In genomic region chr11:128342511-128343133, GRCh38 we compare ENCODE assay signal across 8 cellular contexts.
DNase-seq lines count a peak whose midpoint lies in the region; ATAC-seq and TF ChIP-seq lines count a peak whose summit lies in the region.

No MANE protein-coding gene starts in this region.

- WGBS in hepatocyte (ENCODE audit: low lambda C conversion rate, missing lambda C conversion rate): 62% methylated on average over 7 of the region's 7 CpGs

- H3K36me3 ChIP-seq in hepatocyte (replicated peaks; ENCODE audit: insufficient read depth, low read depth): no peaks in the 10 kb centered on the region

- H3K9me3 Mint-ChIP-seq in activated T-cell treated with anti-CD3 and anti-CD28 coated beads, Interleukin-2, amount 50 U/mL, for 24 hours: peaks cover 15% of the 10 kb centered on the region
- H3K9me3 Mint-ChIP-seq in endothelial cell (ENCODE audit: unreplicated experiment): no peaks in the 10 kb centered on the region

- no peaks in the 10 kb centered on the region for H3K27me3 Mint-ChIP-seq in activated T-cell treated with anti-CD3 and anti-CD28 coated beads, Interleukin-2, amount 50 U/mL, for 24 hours
- peaks cover under 1% of the 10 kb centered on the region for H3K27me3 Mint-ChIP-seq in endothelial cell (ENCODE audit: unreplicated experiment)

- H3K4me1 Mint-ChIP-seq in activated T-cell treated with anti-CD3 and anti-CD28 coated beads, Interleukin-2, amount 50 U/mL, for 24 hours (ENCODE audit: low read depth): peaks cover 94% of the 10 kb centered on the region
- peaks cover 21% of the 10 kb centered on the region for H3K4me1 Mint-ChIP-seq in endothelial cell (ENCODE audit: unreplicated experiment)

- TF ChIP-seq CTCF in hepatocyte (IDR thresholded peaks at IDR 0.05; ENCODE audit: poor library complexity) (no peak), endothelial cell (IDR thresholded peaks at IDR 0.05; ENCODE audit: unreplicated experiment) (no peak)

- no peaks in the 10 kb centered on the region for H4K20me1 ChIP-seq in hepatocyte (ENCODE audit: insufficient read depth, poor library complexity, severe bottlenecking)

- peaks cover 4% of the 10 kb centered on the region for H3K4me1 ChIP-seq in hepatocyte (ENCODE audit: insufficient read depth)

- H3K4me3 ChIP-seq in hepatocyte: no peak overlapping the region

- ATAC-seq in GM18520 (IDR thresholded peaks at IDR 0.05; ENCODE audit: unreplicated experiment): peak; percentile 85
- peak; percentile 88 for ATAC-seq in HG02943 (IDR thresholded peaks at IDR 0.05; ENCODE audit: low read depth, unreplicated experiment)

- peak overlapping the region; percentile 90 for H3K27ac Mint-ChIP-seq in activated T-cell treated with anti-CD3 and anti-CD28 coated beads, Interleukin-2, amount 50 U/mL, for 24 hours
- H3K27ac Mint-ChIP-seq in endothelial cell (ENCODE audit: unreplicated experiment): no peak overlapping the region

- H3K9me3 ChIP-seq in hepatocyte (ENCODE audit: low read depth): no peaks in the 10 kb centered on the region

- no peak overlapping the region for H3K4me2 ChIP-seq in hepatocyte

- peak overlapping the region; percentile 78 for H3K27ac ChIP-seq in hepatocyte

- peak overlapping the region; percentile 61 for H3K4me3 Mint-ChIP-seq in activated T-cell treated with anti-CD3 and anti-CD28 coated beads, Interleukin-2, amount 50 U/mL, for 24 hours
- H3K4me3 Mint-ChIP-seq in endothelial cell (ENCODE audit: unreplicated experiment): no peak overlapping the region

- H3K27me3 ChIP-seq in hepatocyte: no peaks in the 10 kb centered on the region

- no peak overlapping the region for H2AFZ ChIP-seq in hepatocyte

- H3K79me2 ChIP-seq in hepatocyte: no peaks in the 10 kb centered on the region

- DNase-seq in NCI-H2196 treated with DMSO at 0.1 percent for 48 hours (lab: John Stamatoyannopoulos, UW; ENCODE audit: unreplicated experiment) (peak; percentile 95), hepatocyte (ENCODE audit: low spot score) (peak; percentile 64), cerebellar nuclear complex (lab: John Stamatoyannopoulos, UW) (no peak), endothelial cell (ENCODE audit: low spot score) (no peak)
- DNase-seq in activated T-cell treated with anti-CD3 and anti-CD28 coated beads, Interleukin-2, amount 50 U/mL, for 24 hours: peak; percentile 75
- DNase-seq in stimulated activated CD8-positive, alpha-beta memory T cell treated with anti-CD3 and anti-CD28 coated beads, Interleukin-4, amount 100 ng/mL, for 48 hours: peak; percentile 78

- no peaks in the 10 kb centered on the region for H3K9me2 ChIP-seq in hepatocyte (replicated peaks; ENCODE audit: insufficient read depth)

- H3K36me3 Mint-ChIP-seq in activated T-cell treated with anti-CD3 and anti-CD28 coated beads, Interleukin-2, amount 50 U/mL, for 24 hours (ENCODE audit: low read depth): no peaks in the 10 kb centered on the region
- H3K36me3 Mint-ChIP-seq in endothelial cell (ENCODE audit: low read depth, unreplicated experiment): no peaks in the 10 kb centered on the region

Comparison
In these comparisons a context has a peak if more than half of its experiments do, and no peak if none do; other contexts are left out.
1. DNase-seq: peak in NCI-H2196 treated with DMSO at 0.1 percent for 48 hours (single experiment), activated T-cell treated with anti-CD3 and anti-CD28 coated beads, Interleukin-2, amount 50 U/mL, for 24 hours (single experiment), hepatocyte (single experiment) and stimulated activated CD8-positive, alpha-beta memory T cell treated with anti-CD3 and anti-CD28 coated beads, Interleukin-4, amount 100 ng/mL, for 48 hours (single experiment); none in cerebellar nuclear complex (0 of 2) and endothelial cell (single experiment).